ENCODE assay signal across 16 cellular contexts in the genomic region with DNA sequence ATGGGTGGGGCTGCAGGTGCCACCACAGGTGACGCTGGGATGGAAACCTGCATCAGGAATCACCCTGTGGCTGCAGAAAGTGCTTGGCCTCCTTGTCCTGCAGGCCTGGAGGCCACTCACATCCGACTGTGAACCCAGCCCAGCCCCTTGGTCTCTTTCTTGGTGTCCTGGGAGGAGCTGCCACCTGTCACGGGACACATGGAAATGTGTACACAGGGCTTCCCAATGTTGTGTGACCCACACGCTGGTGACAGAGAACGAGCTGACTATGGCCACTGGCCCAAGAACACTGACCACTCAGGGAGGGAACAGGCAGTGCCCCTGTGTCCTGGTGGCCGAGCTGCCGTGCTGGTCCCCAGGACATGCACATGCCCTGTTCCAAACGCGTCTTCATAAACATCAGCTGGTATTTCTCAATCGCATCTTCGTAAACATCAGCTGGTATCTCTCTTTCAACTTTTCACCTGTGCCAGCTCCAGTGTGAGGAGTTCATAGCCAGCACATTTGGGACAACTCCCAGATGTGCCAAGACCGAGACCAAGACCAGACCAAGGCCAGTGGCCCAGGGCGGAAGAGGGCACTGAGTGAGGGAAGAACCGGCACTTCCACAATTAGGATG.
"Had no signal": no experiment of that assay in that cellular context is flagged by ENCODE, and none has a peak within 500 bp of the region (broad histone marks: within the 10 kb centered on the region; RNA-seq: fewer than 3 reads in every experiment).

No MANE protein-coding gene starts in this region.

- H3K9me3 ChIP-seq: ascending aorta, pancreas had no signal

- H3K36me3 ChIP-seq: ascending aorta, pancreas had no signal

- H3K79me2 ChIP-seq: hepatocyte had no signal

- H3K9me3 Mint-ChIP-seq: activated B cell treated with CpG ODN at 0.5 μM for 24 hours had no signal

- H3K4me3 ChIP-seq: ascending aorta, hepatocyte, lung, pancreas, skin epidermis had no signal

- H3K4me1 Mint-ChIP-seq: activated B cell treated with CpG ODN at 0.5 μM for 24 hours had no signal

- H3K27ac ChIP-seq: ascending aorta, hepatocyte, pancreas, skin epidermis had no signal

- H3K4me3 Mint-ChIP-seq: activated B cell treated with CpG ODN at 0.5 μM for 24 hours had no signal

- H3K4me1 ChIP-seq: ascending aorta, pancreas had no signal

- H3K27ac Mint-ChIP-seq: activated B cell treated with CpG ODN at 0.5 μM for 24 hours had no signal

- H2AFZ ChIP-seq: hepatocyte had no signal

- H3K27me3 ChIP-seq: hepatocyte, pancreas had no signal

- H3K4me2 ChIP-seq: hepatocyte had no signal

- DNase-seq: activated B cell treated with CpG ODN at 0.5 μM for 24 hours; activated CD4-positive, alpha-beta T cell treated with anti-CD3 and anti-CD28 coated beads, Interleukin-2, amount 50 U/mL, for 1 hour; activated CD8-positive, alpha-beta memory T cell treated with anti-CD3 and anti-CD28 coated beads for 24 hours; activated naive CD4-positive, alpha-beta T cell; midbrain; stimulated activated CD4-positive, alpha-beta T cell treated with anti-CD3 and anti-CD28 coated beads, Interleukin-4, amount 100 ng/mL, for 4 hours; stimulated activated CD8-positive, alpha-beta memory T cell treated with anti-CD3 and anti-CD28 coated beads, Interleukin-4, amount 100 ng/mL, for 48 hours; stimulated activated naive CD4-positive, alpha-beta T cell treated with Interleukin-2 at 50 U/mL for 16 hours; substantia nigra; SW 1271; trophoblast cell had no signal
